8 cellular contexts compared by ENCODE assay signal in genomic region chr12:21214433-21214832, GRCh38.
A peak's percentile ranks its signal among the peaks of the same experiment; 100 is the strongest.
DNase-seq lines count a peak whose midpoint lies in the region; TF ChIP-seq lines count a peak whose summit lies in the region.
"Not testable (repeated sequence)": the region's sequence is repeated elsewhere in the genome, so short reads cannot be mapped to it uniquely, and the experiment has no call there.

No MANE protein-coding gene starts in this region.

- H3K9me3 Mint-ChIP-seq in endodermal cell = peaks cover 32% of the 10 kb centered on the region
- H3K9me3 Mint-ChIP-seq in mesothelial cell of epicardium, type B pancreatic cell: not testable (repeated sequence)

- H3K4me1 Mint-ChIP-seq in endodermal cell = peaks cover 16% of the 10 kb centered on the region
- not testable (repeated sequence) for H3K4me1 Mint-ChIP-seq in mesothelial cell of epicardium; type B pancreatic cell (ENCODE audit: unreplicated experiment)

- not testable (repeated sequence) for H3K4me2 ChIP-seq in KMS-11

- not testable (repeated sequence) for H3K27me3 ChIP-seq in KMS-11 (ENCODE audit: insufficient read depth, low read depth); endodermal cell (ENCODE audit: control insufficient read depth, insufficient read depth, low read length, poor library complexity, severe bottlenecking)

- H3K27ac ChIP-seq in 22Rv1 (peak overlapping the region; percentile 64), KMS-11 (peak overlapping the region; percentile 51; the same call in 1 of the 2 replicates)
- H3K27ac ChIP-seq in endodermal cell (ENCODE audit: low read depth, low read length) = not testable (repeated sequence)

- not testable (repeated sequence) for TF ChIP-seq CTCF in 22Rv1 (IDR thresholded peaks at IDR 0.05); KMS-11 (conservative IDR thresholded peaks at IDR 0.05; ENCODE audit: low read depth, low read length); endodermal cell (conservative IDR thresholded peaks at IDR 0.05); mesothelial cell of epicardium (IDR thresholded peaks at IDR 0.05; ENCODE audit: unreplicated experiment); type B pancreatic cell (conservative IDR thresholded peaks at IDR 0.05)

- H3K9ac ChIP-seq in KMS-11 = peak overlapping the region; percentile 49; the same call in 1 of the 2 replicates
- not testable (repeated sequence) for H3K9ac ChIP-seq in endodermal cell (ENCODE audit: extremely low read depth, low read length, poor library complexity, severe bottlenecking)

- H3K4me3 ChIP-seq in KMS-11 (IDR thresholded peaks at IDR 0.05; ENCODE audit: insufficient read depth, low read depth, low read length); endodermal cell (ENCODE audit: low read length): not testable (repeated sequence)

- H3K4me1 ChIP-seq in KMS-11 (ENCODE audit: low read depth, poor library complexity, severe bottlenecking); endodermal cell (ENCODE audit: control insufficient read depth, insufficient read depth, low read length): not testable (repeated sequence)

- H4K20me1 ChIP-seq in KMS-11 (ENCODE audit: insufficient read depth) = not testable (repeated sequence)

- not testable (repeated sequence) for H2AFZ ChIP-seq in KMS-11 (ENCODE audit: low read depth)

- 82% methylated on average over 14 of the region's 19 CpGs; no CpG with 5 or more reads in 1 of the 2 experiments for WGBS in endodermal cell (ENCODE audit: insufficient coverage in 1 of 2, insufficient read length in 1 of 2), 2 experiments

- not testable (repeated sequence) for H3K79me2 ChIP-seq in KMS-11 (ENCODE audit: insufficient read depth, low read depth)

- H3K27ac Mint-ChIP-seq in endodermal cell (peak overlapping the region; percentile 99), type B pancreatic cell (peak overlapping the region; percentile 88)
- H3K27ac Mint-ChIP-seq in mesothelial cell of epicardium = not testable (repeated sequence)

- not testable (repeated sequence) for H3K36me3 Mint-ChIP-seq in endodermal cell (ENCODE audit: low read depth); mesothelial cell of epicardium; type B pancreatic cell

- not testable (repeated sequence) for H3K27me3 Mint-ChIP-seq in endodermal cell (ENCODE audit: insufficient read depth); mesothelial cell of epicardium (ENCODE audit: low read depth); type B pancreatic cell

- H3K4me3 Mint-ChIP-seq in endodermal cell = peak overlapping the region; percentile 86
- peak overlapping the region; percentile 71 for H3K4me3 Mint-ChIP-seq in mesothelial cell of epicardium
- H3K4me3 Mint-ChIP-seq in type B pancreatic cell = peak overlapping the region; percentile 88

- not testable (repeated sequence) for H3K36me3 ChIP-seq in KMS-11 (ENCODE audit: insufficient read depth); endodermal cell (ENCODE audit: control insufficient read depth, insufficient read depth, low read length)

- DNase-seq in ELF-1 (ENCODE audit: low read depth, low spot score) (peak; percentile 88), NCI-H2227 (lab: John Stamatoyannopoulos, UW; ENCODE audit: unreplicated experiment) (peak; percentile 46), SK-MEL-5 (ENCODE audit: low read depth, low spot score) (peak; percentile 7), endodermal cell (peak; percentile 83)
- DNase-seq in mesothelial cell of epicardium (ENCODE audit: low spot score in 2 of 2, unreplicated experiment in 2 of 2); type B pancreatic cell (ENCODE audit: extremely low spot score, unreplicated experiment): not testable (repeated sequence)

- not testable (repeated sequence) for H3K9me3 ChIP-seq in endodermal cell (ENCODE audit: control insufficient read depth, low read length)

- in situ Hi-C loops in SK-MEL-5 (cut with HindIII; ENCODE audit: low pct_unique_long_range_greater_than_20kb, low sequenced_read_pairs) = not testable (repeated sequence)
